18 cellular contexts compared by ENCODE assay signal in genomic region chr13:77691871-77692270, GRCh38. TPM values are rescaled to one million over a fixed set of nuclear protein-coding genes. Genes with fewer than 3 reads are reported as not detected.
DNase-seq lines count a peak whose midpoint lies in the region; FAIRE-seq lines count a peak whose summit lies in the region.
"Had no signal": no experiment of that assay in that cellular context is flagged by ENCODE, and none has a peak within 500 bp of the region (broad histone marks: within the 10 kb centered on the region; RNA-seq: fewer than 3 reads in every experiment).

No MANE protein-coding gene starts in this region.

- H3K9me3 Mint-ChIP-seq in activated T-cell treated with anti-CD3 and anti-CD28 coated beads, Interleukin-2, amount 50 U/mL, for 24 hours, result no peaks in the 10 kb centered on the region
- H3K9me3 Mint-ChIP-seq: CD4-positive, alpha-beta T cell; GM23338 had no signal

- peak overlapping the region; percentile 22 for H3K27ac ChIP-seq in temporal lobe (ENCODE audit: low read depth, low read length)
- H3K27ac ChIP-seq: C4-2B, HL-60 had no signal

- peak; percentile 8 for FAIRE-seq in GM19239 (lab: Jason Lieb, UNC)
- FAIRE-seq: GM12878, H54 had no signal

- no peaks in the 10 kb centered on the region for H3K36me3 ChIP-seq in neuron (ENCODE audit: insufficient read depth, low read length)

- peaks cover 40% of the 10 kb centered on the region for H3K4me1 ChIP-seq in neuron (ENCODE audit: insufficient read depth, low read length)

- H3K27me3 Mint-ChIP-seq in activated T-cell treated with anti-CD3 and anti-CD28 coated beads, Interleukin-2, amount 50 U/mL, for 24 hours, result no peaks in the 10 kb centered on the region

- no peak for DNase-seq in GM19239 (ENCODE audit: insufficient read length, low spot score)
- peak; percentile 53 for DNase-seq in cerebellar cortex (ENCODE audit: low spot score)
- no peak for DNase-seq in OCI-M2 (lab: John Stamatoyannopoulos, UW; ENCODE audit: unreplicated experiment)
- DNase-seq in activated T-cell treated with anti-CD3 and anti-CD28 coated beads, Interleukin-2, amount 50 U/mL, for 24 hours, result no peak
- DNase-seq in COLO668 (lab: John Stamatoyannopoulos, UW; ENCODE audit: unreplicated experiment), result no peak
- DNase-seq in NCI-H2029 treated with DMSO at 0.1 percent for 48 hours (lab: John Stamatoyannopoulos, UW), result no peak
- DNase-seq: AML-193; CD4-positive, alpha-beta T cell; DMS153; DMS79; HCEC 1CT had no signal

- peaks cover 2% of the 10 kb centered on the region for H3K9me3 ChIP-seq in neuron (ENCODE audit: low read length)

- H3K27ac Mint-ChIP-seq in activated T-cell treated with anti-CD3 and anti-CD28 coated beads, Interleukin-2, amount 50 U/mL, for 24 hours, result no peak overlapping the region
- H3K27ac Mint-ChIP-seq: CD4-positive, alpha-beta T cell; GM23338 had no signal

- no peaks in the 10 kb centered on the region for H3K36me3 Mint-ChIP-seq in activated T-cell treated with anti-CD3 and anti-CD28 coated beads, Interleukin-2, amount 50 U/mL, for 24 hours (ENCODE audit: low read depth)

- H2AFZ ChIP-seq in neuron (ENCODE audit: low read depth, low read length), result peak overlapping the region; percentile 17
- H2AFZ ChIP-seq: GM23338 had no signal

- H3K4me3 Mint-ChIP-seq in activated T-cell treated with anti-CD3 and anti-CD28 coated beads, Interleukin-2, amount 50 U/mL, for 24 hours, result no peak overlapping the region
- H3K4me3 Mint-ChIP-seq: CD4-positive, alpha-beta T cell; GM23338 had no signal

- H3K27me3 ChIP-seq in neuron (ENCODE audit: insufficient read depth, low read length), result no peaks in the 10 kb centered on the region

- H3K4me1 Mint-ChIP-seq in activated T-cell treated with anti-CD3 and anti-CD28 coated beads, Interleukin-2, amount 50 U/mL, for 24 hours (ENCODE audit: low read depth), result peaks cover 16% of the 10 kb centered on the region

- H3K4me3 ChIP-seq in neuron (ENCODE audit: low read length), result no peak overlapping the region
- H3K4me3 ChIP-seq: GM12878, GM23338 had no signal

RNA-seq across cellular contexts. Expression of gene SLAIN1, which starts 5.6 kb away (rescaled TPM):
- total RNA-seq in temporal lobe, result 289 TPM
